Comparison of ENCODE assay signal across 6 cellular contexts in genomic region chrX:27458544-27458943, GRCh38. TPM values are rescaled to one million over a fixed set of nuclear protein-coding genes. Genes with fewer than 3 reads are reported as not detected.
"Had no signal": no experiment of that assay in that cellular context is flagged by ENCODE, and none has a peak within 500 bp of the region (broad histone marks: within the 10 kb centered on the region; RNA-seq: fewer than 3 reads in every experiment).

No MANE protein-coding gene starts in this region.

RNA-seq across cellular contexts. Expression of gene PPP4R3C, which starts 4.6 kb away (rescaled TPM):
- total RNA-seq: HepG2, HT-29, HT1080, IMR-90, K562 had no signal
- polyA plus RNA-seq: HepG2, IgD-negative memory B cell, IMR-90 had no signal
